23 cellular contexts compared by ENCODE assay signal in the genomic region with DNA sequence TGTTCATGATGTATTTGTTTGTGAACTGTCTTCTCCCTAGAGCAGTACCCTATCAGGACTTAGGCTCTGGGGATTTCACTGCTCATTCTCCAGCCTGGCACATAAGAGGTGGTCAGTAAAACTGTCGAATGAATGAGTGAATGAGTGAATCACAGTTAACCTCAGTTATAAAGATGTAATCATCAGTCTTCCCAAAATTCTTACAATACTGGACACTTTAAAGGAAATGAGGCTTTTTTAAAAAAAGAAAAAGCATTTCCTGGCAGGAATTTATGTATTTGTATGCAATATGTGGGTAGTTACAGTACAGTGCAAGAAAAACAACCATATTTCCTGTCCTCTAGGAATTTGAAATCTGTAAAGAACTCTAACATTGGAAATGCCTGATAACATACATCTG. TPM values are rescaled to one million over a fixed set of nuclear protein-coding genes. Genes with fewer than 3 reads are reported as not detected.
DNase-seq lines count a peak whose midpoint lies in the region; ATAC-seq, FAIRE-seq and TF ChIP-seq lines count a peak whose summit lies in the region.
"Had no signal": no experiment of that assay in that cellular context is flagged by ENCODE, and none has a peak within 500 bp of the region (broad histone marks: within the 10 kb centered on the region; RNA-seq: fewer than 3 reads in every experiment).

No MANE protein-coding gene starts in this region.

- no peak overlapping the region for H3K4me3 Mint-ChIP-seq in nephron
- H3K4me3 Mint-ChIP-seq: activated CD4-positive, alpha-beta T cell treated with anti-CD3 and anti-CD28 coated beads, Interleukin-2, amount 10 ng/mL, durations not matched to agents 7 days and 5 days had no signal

- H2BK5ac ChIP-seq in mesendoderm (ENCODE audit: low read length) = no peak overlapping the region

- H3K4ac ChIP-seq in mesendoderm (ENCODE audit: low read depth, low read length) = no peak overlapping the region

- no peak for FAIRE-seq in GM19239 (lab: Jason Lieb, UNC)

- peaks cover 17% of the 10 kb centered on the region for H3K36me3 ChIP-seq in HUES6 (ENCODE audit: control insufficient read depth, insufficient read depth, low read length)
- H3K36me3 ChIP-seq in mesendoderm (ENCODE audit: control insufficient read depth, insufficient read depth, low read length) = no peaks in the 10 kb centered on the region
- H3K36me3 ChIP-seq: adrenal gland, vagina had no signal

- H2BK120ac ChIP-seq in mesendoderm (ENCODE audit: low read depth, low read length) = no peak overlapping the region

- H3K9ac ChIP-seq in HUES6 (ENCODE audit: low read length) (no peak overlapping the region), mesendoderm (ENCODE audit: low read length) (no peak overlapping the region)

- peak overlapping the region; percentile 67 to 84 (median 81) for H3K27ac Mint-ChIP-seq in nephron
- H3K27ac Mint-ChIP-seq: activated CD4-positive, alpha-beta T cell treated with anti-CD3 and anti-CD28 coated beads, Interleukin-2, amount 10 ng/mL, durations not matched to agents 7 days and 5 days had no signal

- H3K4me1 ChIP-seq in HUES6 (ENCODE audit: control insufficient read depth, insufficient read depth, low read length) (peaks cover 38% of the 10 kb centered on the region), mesendoderm (ENCODE audit: control insufficient read depth, low read depth, low read length) (peaks cover 10% of the 10 kb centered on the region)
- H3K4me1 ChIP-seq: adrenal gland had no signal

- no peak overlapping the region for H3K4me2 ChIP-seq in mesendoderm (ENCODE audit: low read length)

- no peaks in the 10 kb centered on the region for H3K27me3 ChIP-seq in HUES6 (ENCODE audit: control insufficient read depth, insufficient read depth, low read length)
- H3K27me3 ChIP-seq in mesendoderm (ENCODE audit: insufficient read depth, low read length, poor library complexity) = no peaks in the 10 kb centered on the region
- H3K27me3 ChIP-seq: adrenal gland, vagina had no signal

- peaks cover 17% of the 10 kb centered on the region for H3K36me3 Mint-ChIP-seq in nephron (ENCODE audit: low read depth)

- H3K79me2 ChIP-seq in mesendoderm (ENCODE audit: control insufficient read depth, insufficient read depth, low read length) = peaks cover 22% of the 10 kb centered on the region

- H3K79me1 ChIP-seq in mesendoderm (ENCODE audit: low read length) = peaks cover 8% of the 10 kb centered on the region

- H3K56ac ChIP-seq in mesendoderm (ENCODE audit: low read length) = no peak overlapping the region

- no peaks in the 10 kb centered on the region for H3K27me3 Mint-ChIP-seq in nephron (ENCODE audit: low read depth)
- H3K27me3 Mint-ChIP-seq: activated CD4-positive, alpha-beta T cell treated with anti-CD3 and anti-CD28 coated beads, Interleukin-2, amount 10 ng/mL, durations not matched to agents 7 days and 5 days had no signal

- H3K27ac ChIP-seq in HUES6 (ENCODE audit: low read depth, low read length) (0 out of 2 replicates have a peak overlapping the region, but pooled peaks have one; percentile 0), mesendoderm (ENCODE audit: low read depth, low read length) (no peak overlapping the region)
- H3K27ac ChIP-seq: adrenal gland, vagina had no signal

- DNase-seq in EH (ENCODE audit: low read depth) (peak; percentile 81), choroid plexus epithelial cell (ENCODE audit: low read depth) (peak; percentile 49), mesendoderm (no peak), GM19239 (ENCODE audit: insufficient read length, low spot score) (no peak), NCI-H345 treated with DMSO at 0.1 percent for 48 hours (lab: John Stamatoyannopoulos, UW; ENCODE audit: unreplicated experiment) (no peak)
- DNase-seq: ACHN; activated CD4-positive, alpha-beta T cell treated with anti-CD3 and anti-CD28 coated beads, Interleukin-2, amount 10 ng/mL, durations not matched to agents 7 days and 5 days; activated CD8-positive, alpha-beta memory T cell treated with anti-CD3 and anti-CD28 coated beads, Interleukin-2, amount 50 U/mL, for 48 hours; activated effector memory CD4-positive, alpha-beta T cell treated with anti-CD3 and anti-CD28 coated beads, Interleukin-2, amount 50 U/mL, for 16 hours; adrenal gland; DMS 273 treated with DMSO at 0.1 percent for 48 hours; Kasumi-1; left cardiac atrium; NCI-H1105; NCI-H2107; NCI-H510A treated with DMSO at 0.1 percent for 48 hours; Right ventricle myocardium superior; substantia nigra; T-helper 1 cell had no signal

- TF ChIP-seq CTCF in choroid plexus epithelial cell (conservative IDR thresholded peaks at IDR 0.05; ENCODE audit: low read depth, low read length) (no peak), nephron (IDR thresholded peaks at IDR 0.05; ENCODE audit: unreplicated experiment in 3 of 3) (no peak)

- H3K9me3 ChIP-seq in HUES6 (ENCODE audit: control insufficient read depth, insufficient read depth, low read depth, low read length) = no peaks in the 10 kb centered on the region
- H3K9me3 ChIP-seq: adrenal gland, vagina had no signal

- no peaks in the 10 kb centered on the region for H3K9me3 Mint-ChIP-seq in nephron
- H3K9me3 Mint-ChIP-seq: activated CD4-positive, alpha-beta T cell treated with anti-CD3 and anti-CD28 coated beads, Interleukin-2, amount 10 ng/mL, durations not matched to agents 7 days and 5 days had no signal

- H3K23ac ChIP-seq in mesendoderm (ENCODE audit: low read length) = no peak overlapping the region

- peaks cover 49% of the 10 kb centered on the region for H3K4me1 Mint-ChIP-seq in nephron
- H3K4me1 Mint-ChIP-seq: activated CD4-positive, alpha-beta T cell treated with anti-CD3 and anti-CD28 coated beads, Interleukin-2, amount 10 ng/mL, durations not matched to agents 7 days and 5 days had no signal

- H3K18ac ChIP-seq in mesendoderm (ENCODE audit: low read length) = no peak overlapping the region

- H4K5ac ChIP-seq in mesendoderm (ENCODE audit: low read length) = no peak overlapping the region

- no peak overlapping the region for H2BK15ac ChIP-seq in mesendoderm (replicated peaks; ENCODE audit: low read depth)

- WGBS in mesendoderm (ENCODE audit: extremely low coverage, insufficient coverage, low lambda C conversion rate) = no CpG with 5 or more reads among the region's 1 CpG

- no peak overlapping the region for H2AK5ac ChIP-seq in mesendoderm (ENCODE audit: low read length)

- H4K8ac ChIP-seq in mesendoderm (ENCODE audit: low read depth, low read length) = no peak overlapping the region

- H3K4me3 ChIP-seq in HUES6 (ENCODE audit: low read depth, low read length) (no peak overlapping the region), choroid plexus epithelial cell (ENCODE audit: low read depth, low read length) (no peak overlapping the region), mesendoderm (ENCODE audit: low read length) (no peak overlapping the region)
- H3K4me3 ChIP-seq: adrenal gland, vagina had no signal

- ATAC-seq in GM18858 (IDR thresholded peaks at IDR 0.05; ENCODE audit: unreplicated experiment) = no peak
- ATAC-seq: left cardiac atrium had no signal

RNA-seq across cellular contexts. Expression of a gene that starts 59.6 kb away (rescaled TPM):
- 92.3 TPM for polyA plus RNA-seq in mesendoderm (2013, experiment 1 of 2)
- 95.9 TPM for polyA plus RNA-seq in mesendoderm (2013, experiment 2 of 2)

Comparison
In these comparisons a context has a peak if more than half of its experiments do, and no peak if none do; other contexts are left out.
1. DNase-seq: peak in EH (single experiment) and choroid plexus epithelial cell (single experiment); none in mesendoderm (single experiment), GM19239 (single experiment) and NCI-H345 treated with DMSO at 0.1 percent for 48 hours (single experiment).